Comparison of ENCODE assay signal across 18 cellular contexts in the genomic region with DNA sequence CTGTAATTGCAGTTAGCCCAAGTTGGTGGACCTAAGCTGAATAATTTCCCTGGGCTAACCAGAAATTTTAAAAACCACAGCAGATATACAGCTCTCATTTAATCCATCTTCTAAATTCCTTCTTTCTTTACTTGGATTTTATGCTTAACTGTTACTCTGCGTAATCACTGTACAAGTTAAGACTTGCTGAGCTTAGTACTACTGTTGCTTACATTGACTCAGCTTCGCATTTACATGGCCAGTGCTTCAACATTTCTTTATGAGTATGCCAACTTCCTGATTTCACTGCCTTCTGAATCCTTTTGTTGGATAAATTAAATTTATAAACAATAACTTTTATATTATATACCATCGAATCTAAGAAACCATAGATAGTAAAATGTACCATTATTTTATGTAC.
DNase-seq lines count a peak whose midpoint lies in the region; ATAC-seq, FAIRE-seq and TF ChIP-seq lines count a peak whose summit lies in the region.
"Had no signal": no experiment of that assay in that cellular context is flagged by ENCODE, and none has a peak within 500 bp of the region (broad histone marks: within the 10 kb centered on the region; RNA-seq: fewer than 3 reads in every experiment).

No MANE protein-coding gene starts in this region.

- TF ChIP-seq CTCF in RWPE2 (IDR thresholded peaks at IDR 0.05; ENCODE audit: poor library complexity, severe bottlenecking) (no peak), omental fat pad (IDR thresholded peaks at IDR 0.05) (no peak)

- H3K36me3 ChIP-seq in RWPE2 (ENCODE audit: low read depth), result no peaks in the 10 kb centered on the region
- H3K36me3 ChIP-seq: BLaER1, SJSA1 had no signal

- H3K4me3 ChIP-seq in RWPE2 (ENCODE audit: severe bottlenecking), result no peak overlapping the region
- H3K4me3 ChIP-seq: BLaER1, GM23248, K562, SJSA1 had no signal

- ATAC-seq in RWPE2 (ENCODE audit: low read depth) (peak; percentile 74), esophagus mucosa (peak; percentile 75), omental fat pad (ENCODE audit: low FRiP score) (no peak)

- no peaks in the 10 kb centered on the region for H3K27me3 ChIP-seq in RWPE2 (ENCODE audit: insufficient read depth, poor library complexity, severe bottlenecking)
- H3K27me3 ChIP-seq: BLaER1, SJSA1 had no signal

- H3K4me1 ChIP-seq in RWPE2 (ENCODE audit: insufficient read depth, poor library complexity, severe bottlenecking), result peaks cover 69% of the 10 kb centered on the region
- H3K4me1 ChIP-seq: BLaER1 had no signal

- no peaks in the 10 kb centered on the region for H3K9me3 ChIP-seq in RWPE2 (ENCODE audit: severe bottlenecking)
- H3K9me3 ChIP-seq: BLaER1, SJSA1 had no signal

- TF ChIP-seq POLR2A in GM12891 (IDR thresholded peaks at IDR 0.05; ENCODE audit: low read depth, low read length), result no peak

- H3K27ac ChIP-seq in RWPE2 (ENCODE audit: poor library complexity, severe bottlenecking), result peak overlapping the region; percentile 93
- H3K27ac ChIP-seq: BLaER1, GM23248, HL-60, SJSA1 had no signal

- DNase-seq in NOMO-1 (lab: John Stamatoyannopoulos, UW; ENCODE audit: unreplicated experiment in 2 of 2), result peak; percentile 9 to 34
- DNase-seq in NOMO-1 treated with dmso at 0.1 percent for 144 hours (lab: John Stamatoyannopoulos, UW; ENCODE audit: unreplicated experiment), result no peak
- DNase-seq in RWPE2 (ENCODE audit: low spot score), result no peak
- DNase-seq in GM12891 (ENCODE audit: insufficient read length, low spot score), result no peak
- no peak for DNase-seq in omental fat pad (ENCODE audit: low spot score)
- DNase-seq in stimulated activated naive CD4-positive, alpha-beta T cell (lab: John Stamatoyannopoulos, UW), result no peak
- no peak for DNase-seq in activated CD8-positive, alpha-beta memory T cell treated with anti-CD3 and anti-CD28 coated beads, Interleukin-2, amount 50 U/mL, for 48 hours
- DNase-seq: CD8-positive, alpha-beta memory T cell; DMS79; NCI-H1092; NCI-H146 had no signal

- FAIRE-seq in GM12891 (lab: Jason Lieb, UNC), result no peak
- FAIRE-seq: D721Med had no signal

TF ChIP-seq in GM12891, 5 proteins besides CTCF, POLR2A, EP300 and RAD21:
- no peak for TF ChIP-seq POLR2AphosphoS5 (IDR thresholded peaks at IDR 0.05; ENCODE audit: low read depth, low read length)
- no peak for TF ChIP-seq PAX5 (IDR thresholded peaks at IDR 0.05; ENCODE audit: insufficient read depth, low read length, severe bottlenecking)
- TF ChIP-seq TAF1 (IDR thresholded peaks at IDR 0.05; ENCODE audit: low read depth, low read length), result no peak
- no peak for TF ChIP-seq SPI1 (IDR thresholded peaks at IDR 0.05; ENCODE audit: low read depth, low read length)
- TF ChIP-seq POU2F2 (IDR thresholded peaks at IDR 0.05; ENCODE audit: low read depth, low read length), result no peak

Comparison
In these comparisons a context has a peak if more than half of its experiments do, and no peak if none do; other contexts are left out.
1. DNase-seq: peak in NOMO-1 (2 of 2); none in NOMO-1 treated with dmso at 0.1 percent for 144 hours (single experiment), RWPE2 (single experiment), GM12891 (single experiment), omental fat pad (single experiment), stimulated activated naive CD4-positive, alpha-beta T cell (0 of 6) and activated CD8-positive, alpha-beta memory T cell treated with anti-CD3 and anti-CD28 coated beads, Interleukin-2, amount 50 U/mL, for 48 hours (single experiment).